8 cellular contexts compared by ENCODE assay signal in genomic region chr6:33212857-33213165, GRCh38. TPM values are rescaled to one million over a fixed set of nuclear protein-coding genes. Genes with fewer than 3 reads are reported as not detected.
DNase-seq lines count a peak whose midpoint lies in the region; ATAC-seq, FAIRE-seq and TF ChIP-seq lines count a peak whose summit lies in the region.

No MANE protein-coding gene starts in this region.

- no TSS peak for BruUV-seq in Calu3 (replicated peaks; lab: Mats Ljungman, UMichigan)

- peak overlapping the region; percentile 18; the same call in 1 of the 2 replicates for H3K4me3 ChIP-seq in SJSA1
- H3K4me3 ChIP-seq in fibroblast of the aortic adventitia (ENCODE audit: low read depth, low read length), result peak overlapping the region; percentile 69
- H3K4me3 ChIP-seq in psoas muscle, result peak overlapping the region; percentile 67

- peak overlapping the region; percentile 72 for H3K4me3 Mint-ChIP-seq in Calu3 (ENCODE audit: low read depth, unreplicated experiment)

- H3K27me3 ChIP-seq in SJSA1 (replicated peaks) (peaks cover 23% of the 10 kb centered on the region), psoas muscle (ENCODE audit: insufficient read depth in 3 of 3, low read length in 2 of 3) (no peaks in the 10 kb centered on the region)

- DNase-seq in Calu3 (no peak), SJSA1 (ENCODE audit: low read depth in 1 of 2, low spot score in 2 of 2) (no peak), fibroblast of the aortic adventitia (ENCODE audit: low read depth) (no peak), psoas muscle (no peak), 8988T (no peak), T-helper 1 cell (no peak), GM12892 (ENCODE audit: insufficient read length) (no peak)

- H3K9me3 Mint-ChIP-seq in Calu3 (ENCODE audit: low read depth, unreplicated experiment), result no peaks in the 10 kb centered on the region

- ATAC-seq in psoas muscle (no peak), GM18517 (IDR thresholded peaks at IDR 0.05; ENCODE audit: unreplicated experiment) (no peak)

- H3K36me3 Mint-ChIP-seq in Calu3 (ENCODE audit: insufficient read depth, unreplicated experiment), result peaks cover 47% of the 10 kb centered on the region

- H3K27me3 Mint-ChIP-seq in Calu3 (ENCODE audit: unreplicated experiment), result peaks cover 62% of the 10 kb centered on the region

- no peak overlapping the region for H3K27ac ChIP-seq in SJSA1
- no peak overlapping the region for H3K27ac ChIP-seq in psoas muscle

- no peak; the same call in 1 of the 2 replicates for TF ChIP-seq POLR2A in GM12892 (IDR thresholded peaks at IDR 0.05; ENCODE audit: low read depth, low read length)

- peaks cover 26% of the 10 kb centered on the region for H3K36me3 ChIP-seq in SJSA1
- H3K36me3 ChIP-seq in psoas muscle (ENCODE audit: insufficient read depth in 1 of 2, low read depth in 1 of 2), result peaks cover 0 to 26% of the 10 kb centered on the region in 2 donors

- intact Hi-C loops in Calu3 (cut with micrococcal nuclease; ENCODE audit: unreplicated experiment) (no loop called here), psoas muscle (cut with DNase I) (no loop called here)

- H3K9me3 ChIP-seq in SJSA1 (replicated peaks) (no peaks in the 10 kb centered on the region), psoas muscle (no peaks in the 10 kb centered on the region)

- TF ChIP-seq CTCF in Calu3 (IDR thresholded peaks at IDR 0.05; ENCODE audit: unreplicated experiment) (no peak), fibroblast of the aortic adventitia (IDR thresholded peaks at IDR 0.05; ENCODE audit: insufficient read depth, low read length) (no peak), psoas muscle (IDR thresholded peaks at IDR 0.05) (no peak)

- peaks cover 31% of the 10 kb centered on the region for H3K4me1 Mint-ChIP-seq in Calu3 (ENCODE audit: low read depth, unreplicated experiment)

- peaks cover 22% of the 10 kb centered on the region for H3K4me1 ChIP-seq in SJSA1 (replicated peaks)
- H3K4me1 ChIP-seq in psoas muscle, result peaks cover 8% of the 10 kb centered on the region

- CTCF ChIA-PET in Calu3 (lab: Charles Lee), result interaction anchor here (1.2 kb wide), 1 partner anchor 15 kb away, joined by 3 read pairs; no protein-coding TSS in a partner anchor

- FAIRE-seq in GM12892 (lab: Jason Lieb, UNC), result no peak

- WGBS in psoas muscle, 3 donors, result 0 to 3% (median 1%) methylated on average over 6 of the region's 6 CpGs

- H3K27ac Mint-ChIP-seq in Calu3 (ENCODE audit: unreplicated experiment), result peak overlapping the region; percentile 52

RNA-seq across cellular contexts. Expression of gene RING1, which starts 4.5 kb away (rescaled TPM):
- total RNA-seq in Calu3 (2022), result 53.9 and 58.9 TPM in 2 replicates
- total RNA-seq in SJSA1 (2014; rRNA removed; shearing (Covaris generic)), result 32.5 and 37.2 TPM in 2 replicates
- total RNA-seq in fibroblast of the aortic adventitia (ENCODE audit: low replicate concordance), result 28.9 and 46.9 TPM in 2 replicates
- total RNA-seq in psoas muscle, result 10 to 100 TPM; 27.9 to 31.6 (median 29.1) TPM
- 10 to 100 TPM; 29.9 to 39.4 (median 34.6) TPM for polyA plus RNA-seq in psoas muscle
- 19.7 TPM for polyA plus RNA-seq in GM12892 (2012; ENCODE audit: missing spikeins)

RNA-seq across cellular contexts. Expression of gene HSD17B8, which starts 8.4 kb away (rescaled TPM):
- total RNA-seq in Calu3 (2022) (40.4 and 41.7 TPM in 2 replicates), fibroblast of the aortic adventitia (ENCODE audit: low replicate concordance) (2.6 and 4.2 TPM in 2 replicates), psoas muscle (10 to 100 TPM in 3 of 4 donors, 1 to 10 TPM in 1; 5.3 to 18.9 (median 11.9) TPM)
- total RNA-seq in SJSA1 (2014; rRNA removed; shearing (Covaris generic)), result 4.5 and 11.6 TPM in 2 replicates
- 10 to 100 TPM in 2 of 3 donors, 1 to 10 TPM in 1; 9.6 to 12.3 (median 10.2) TPM for polyA plus RNA-seq in psoas muscle
- polyA plus RNA-seq in GM12892 (2012; ENCODE audit: missing spikeins), result 17.4 TPM

RNA-seq across cellular contexts. Expression of gene SLC39A7, which starts 12.1 kb away (rescaled TPM):
- total RNA-seq in Calu3 (2022) (188 and 201 TPM in 2 replicates), fibroblast of the aortic adventitia (ENCODE audit: low replicate concordance) (71.3 and 121 TPM in 2 replicates), psoas muscle (10 to 100 TPM; 17.6 to 41.4 (median 28.4) TPM)
- total RNA-seq in SJSA1 (2014; rRNA removed; shearing (Covaris generic)), result 105 and 122 TPM in 2 replicates
- polyA plus RNA-seq in psoas muscle, result 100 to 1,000 TPM in 1 of 3 donors, 10 to 100 TPM in 2; 44.8 to 126 (median 53.5) TPM
- 34.0 TPM for polyA plus RNA-seq in GM12892 (2012; ENCODE audit: missing spikeins)

RNA-seq across cellular contexts. Expression of gene RXRB, which starts 12.3 kb away (rescaled TPM):
- total RNA-seq in Calu3 (2022) (78.2 and 78.3 TPM in 2 replicates), fibroblast of the aortic adventitia (ENCODE audit: low replicate concordance) (11.1 and 22.6 TPM in 2 replicates), psoas muscle (10 to 100 TPM; 31.3 to 43.7 (median 36.0) TPM)
- total RNA-seq in SJSA1 (2014; rRNA removed; shearing (Covaris generic)), result 12.4 and 14.7 TPM in 2 replicates
- 10 to 100 TPM; 19.2 to 45.9 (median 29.3) TPM for polyA plus RNA-seq in psoas muscle
- 22.8 TPM for polyA plus RNA-seq in GM12892 (2012; ENCODE audit: missing spikeins)

RNA-seq across cellular contexts. Expression of gene COL11A2, which starts 20.5 kb away (rescaled TPM):
- 1.8 TPM in 2 replicates for total RNA-seq in Calu3 (2022)
- total RNA-seq in SJSA1 (2014; rRNA removed; shearing (Covaris generic)), result 0.32 TPM in 1 of 2 replicates, not detected in the other
- 0.09 and 0.74 TPM in 2 replicates for total RNA-seq in fibroblast of the aortic adventitia (ENCODE audit: low replicate concordance)
- 1 to 10 TPM in 1 of 4 donors, under 1 TPM in 3; 0.27 to 1.3 (median 0.51) TPM for total RNA-seq in psoas muscle
- under 1 TPM; 0.35 to 0.69 (median 0.61) TPM for polyA plus RNA-seq in psoas muscle
- polyA plus RNA-seq in GM12892 (2012; ENCODE audit: missing spikeins), result 0.83 TPM

Comparison
In these comparisons a context has a peak if more than half of its experiments do, and no peak if none do; other contexts are left out.
1. H3K4me3 ChIP-seq: peak in every context shown above with its lines; median percentile 69 in fibroblast of the aortic adventitia; 67 in psoas muscle; 18 in SJSA1.